12 cellular contexts compared by ENCODE assay signal in the genomic region with DNA sequence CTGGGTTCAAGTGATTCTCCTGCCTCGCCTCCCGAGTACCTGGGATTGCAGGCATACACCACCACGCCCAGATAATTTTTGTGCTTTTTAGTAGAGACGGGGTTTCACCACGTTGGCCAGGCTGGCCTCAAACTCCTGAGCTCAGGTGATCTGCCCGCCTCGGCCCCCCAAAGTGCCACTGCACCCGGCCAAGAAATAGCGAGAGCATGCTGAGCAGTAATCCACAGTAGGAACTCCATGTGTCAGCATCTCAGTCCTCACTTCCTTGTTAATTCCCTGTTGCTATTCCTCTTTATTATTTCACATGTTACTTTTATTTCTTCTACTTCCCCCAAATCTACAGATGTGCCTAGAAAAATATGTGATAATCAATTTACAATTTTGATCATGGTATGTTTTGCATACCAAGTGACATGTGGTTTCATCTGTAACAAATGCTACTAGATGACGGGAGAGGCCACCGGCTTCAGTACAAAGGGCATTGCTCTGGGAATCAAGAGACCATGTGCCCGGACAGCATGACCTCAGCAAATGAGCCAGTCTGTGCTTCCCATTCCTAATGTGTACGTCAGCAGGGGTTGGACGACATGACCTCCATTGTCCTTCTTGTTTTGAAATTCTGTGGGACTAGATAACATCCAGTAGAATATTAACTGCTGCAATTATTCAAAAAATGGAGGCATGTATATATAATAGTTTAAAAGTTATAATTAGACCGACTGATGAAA.
A peak's percentile ranks its signal among the peaks of the same experiment; 100 is the strongest.
DNase-seq lines count a peak whose midpoint lies in the region; ATAC-seq and TF ChIP-seq lines count a peak whose summit lies in the region.
"Had no signal": no experiment of that assay in that cellular context is flagged by ENCODE, and none has a peak within 500 bp of the region (broad histone marks: within the 10 kb centered on the region; RNA-seq: fewer than 3 reads in every experiment).

No MANE protein-coding gene starts in this region.

- H3K27ac Mint-ChIP-seq in CD14-positive monocyte = peak overlapping the region; percentile 55 to 89 (median 73)
- H3K27ac Mint-ChIP-seq in activated T-helper 2 cell treated with anti-CD3 and anti-CD28 coated beads, Interferon-gamma antibody, Interleukin-2, Interleukin-4, amounts not matched to agents 10 μg/mL and 5 μg/mL and 100 μg/mL, durations not matched to agents 14 hours and 24 hours and 36 hours = peak overlapping the region; percentile 59
- peak overlapping the region; percentile 29 for H3K27ac Mint-ChIP-seq in neural progenitor cell
- H3K27ac Mint-ChIP-seq: HFFc6 had no signal

- H3K9me3 ChIP-seq in neural progenitor cell (ENCODE audit: low read depth) = no peaks in the 10 kb centered on the region
- H3K9me3 ChIP-seq: breast epithelium had no signal

- H3K27me3 Mint-ChIP-seq in CD14-positive monocyte (ENCODE audit: low read depth in 3 of 3) (no peaks in the 10 kb centered on the region), neural progenitor cell (ENCODE audit: insufficient read depth, low read depth) (peaks cover 2% of the 10 kb centered on the region)
- no peaks in the 10 kb centered on the region for H3K27me3 Mint-ChIP-seq in activated T-helper 2 cell treated with anti-CD3 and anti-CD28 coated beads, Interferon-gamma antibody, Interleukin-2, Interleukin-4, amounts not matched to agents 10 μg/mL and 5 μg/mL and 100 μg/mL, durations not matched to agents 14 hours and 24 hours and 36 hours (ENCODE audit: low read depth)

- H4K20me1 ChIP-seq in neural progenitor cell (ENCODE audit: low read depth) = no peaks in the 10 kb centered on the region

- no peaks in the 10 kb centered on the region for H3F3A ChIP-seq in neural progenitor cell (ENCODE audit: low read depth)

- DNase-seq in CD14-positive monocyte (ENCODE audit: low spot score) (no peak), globus pallidus (ENCODE audit: low spot score) (peak; percentile 85), neural progenitor cell (ENCODE audit: low spot score) (no peak), NCI-H510A (lab: John Stamatoyannopoulos, UW) (no peak)
- no peak for DNase-seq in activated T-helper 2 cell treated with anti-CD3 and anti-CD28 coated beads, Interferon-gamma antibody, Interleukin-2, Interleukin-4, amounts not matched to agents 10 μg/mL and 5 μg/mL and 100 μg/mL, durations not matched to agents 14 hours and 24 hours and 36 hours (ENCODE audit: low spot score)
- DNase-seq: HFFc6, NCI-H524 treated with DMSO at 0.1 percent for 48 hours had no signal

- no peak overlapping the region for H3K27ac ChIP-seq in neural progenitor cell
- H3K27ac ChIP-seq: C4-2B had no signal

- peaks cover 2 to 7% (median 5%) of the 10 kb centered on the region in 7 donors for H3K9me3 Mint-ChIP-seq in CD14-positive monocyte
- no peaks in the 10 kb centered on the region for H3K9me3 Mint-ChIP-seq in activated T-helper 2 cell treated with anti-CD3 and anti-CD28 coated beads, Interferon-gamma antibody, Interleukin-2, Interleukin-4, amounts not matched to agents 10 μg/mL and 5 μg/mL and 100 μg/mL, durations not matched to agents 14 hours and 24 hours and 36 hours
- H3K9me3 Mint-ChIP-seq in neural progenitor cell = peaks cover 11% of the 10 kb centered on the region
- H3K9me3 Mint-ChIP-seq: HFFc6 had no signal

- H3K27me3 ChIP-seq in neural progenitor cell = no peaks in the 10 kb centered on the region
- H3K27me3 ChIP-seq: breast epithelium had no signal

- ATAC-seq in HG03139 (IDR thresholded peaks at IDR 0.05; ENCODE audit: unreplicated experiment) (no peak), GM19328 (IDR thresholded peaks at IDR 0.05; ENCODE audit: unreplicated experiment) (no peak), HG02610 (IDR thresholded peaks at IDR 0.05; ENCODE audit: unreplicated experiment) (no peak)

- no peak overlapping the region for H2AFZ ChIP-seq in neural progenitor cell (replicated peaks)

- no peak overlapping the region for H3K4me3 ChIP-seq in neural progenitor cell
- H3K4me3 ChIP-seq: breast epithelium had no signal

- H3K4me3 Mint-ChIP-seq in CD14-positive monocyte = no peak overlapping the region
- H3K4me3 Mint-ChIP-seq in activated T-helper 2 cell treated with anti-CD3 and anti-CD28 coated beads, Interferon-gamma antibody, Interleukin-2, Interleukin-4, amounts not matched to agents 10 μg/mL and 5 μg/mL and 100 μg/mL, durations not matched to agents 14 hours and 24 hours and 36 hours (ENCODE audit: low read depth) = no peak overlapping the region
- H3K4me3 Mint-ChIP-seq in neural progenitor cell = no peak overlapping the region
- H3K4me3 Mint-ChIP-seq: HFFc6 had no signal

- no peaks in the 10 kb centered on the region for H3K4me1 ChIP-seq in neural progenitor cell
- H3K4me1 ChIP-seq: breast epithelium had no signal

- peaks cover 16% of the 10 kb centered on the region for H3K4me1 Mint-ChIP-seq in CD14-positive monocyte
- H3K4me1 Mint-ChIP-seq in activated T-helper 2 cell treated with anti-CD3 and anti-CD28 coated beads, Interferon-gamma antibody, Interleukin-2, Interleukin-4, amounts not matched to agents 10 μg/mL and 5 μg/mL and 100 μg/mL, durations not matched to agents 14 hours and 24 hours and 36 hours (ENCODE audit: low read depth) = peaks cover 25% of the 10 kb centered on the region
- peaks cover 5% of the 10 kb centered on the region for H3K4me1 Mint-ChIP-seq in neural progenitor cell

- intact Hi-C loops in CD14-positive monocyte (cut with micrococcal nuclease) = no loop called here
- intact Hi-C loops in activated T-helper 2 cell treated with anti-CD3 and anti-CD28 coated beads, Interferon-gamma antibody, Interleukin-2, Interleukin-4, amounts not matched to agents 10 μg/mL and 5 μg/mL and 100 μg/mL, durations not matched to agents 14 hours and 24 hours and 36 hours (cut with micrococcal nuclease) = no loop called here

- TF ChIP-seq CTCF in CD14-positive monocyte (IDR thresholded peaks at IDR 0.05) (no peak), neural progenitor cell (IDR thresholded peaks at IDR 0.05) (no peak)

- H3K4me2 ChIP-seq in neural progenitor cell = no peak overlapping the region

- H3K79me2 ChIP-seq in neural progenitor cell (ENCODE audit: low read depth) = no peaks in the 10 kb centered on the region

- H3K36me3 ChIP-seq in neural progenitor cell = peaks cover 6% of the 10 kb centered on the region
- H3K36me3 ChIP-seq: breast epithelium had no signal

- H3K9ac ChIP-seq in neural progenitor cell = no peak overlapping the region

- H3K36me3 Mint-ChIP-seq in CD14-positive monocyte (peaks cover 44 to 58% of the 10 kb centered on the region in 2 donors), neural progenitor cell (peaks cover 24% of the 10 kb centered on the region)
- peaks cover 77% of the 10 kb centered on the region for H3K36me3 Mint-ChIP-seq in activated T-helper 2 cell treated with anti-CD3 and anti-CD28 coated beads, Interferon-gamma antibody, Interleukin-2, Interleukin-4, amounts not matched to agents 10 μg/mL and 5 μg/mL and 100 μg/mL, durations not matched to agents 14 hours and 24 hours and 36 hours (ENCODE audit: low read depth)
